10 cellular contexts compared by ENCODE assay signal in genomic region chr9:6893350-6894131, GRCh38.
DNase-seq lines count a peak whose midpoint lies in the region; ATAC-seq and TF ChIP-seq lines count a peak whose summit lies in the region.
"Had no signal": no experiment of that assay in that cellular context is flagged by ENCODE, and none has a peak within 500 bp of the region (broad histone marks: within the 10 kb centered on the region; RNA-seq: fewer than 3 reads in every experiment).

No MANE protein-coding gene starts in this region.

- ATAC-seq in HG02610 (IDR thresholded peaks at IDR 0.05; ENCODE audit: unreplicated experiment) (peak; percentile 21), HG03442 (IDR thresholded peaks at IDR 0.05; ENCODE audit: unreplicated experiment) (peak; percentile 18), SK-N-SH treated with all-trans-retinoic acid at 6 μM for 48 hours (no peak)
- peak; percentile 19 for ATAC-seq in stimulated activated naive CD8-positive, alpha-beta T cell treated with anti-CD3 and anti-CD28 coated beads, Interleukin-15, Interleukin-2, amounts not matched to agents 100 U/mL and 50 U/mL, for 24 hours

- TF ChIP-seq CTCF in foreskin fibroblast (IDR thresholded peaks at IDR 0.05; ENCODE audit: low read depth, low read length) = no peak

- peaks cover 29% of the 10 kb centered on the region for H3K4me1 Mint-ChIP-seq in activated CD4-positive, alpha-beta T cell treated with anti-CD3 and anti-CD28 coated beads, Interleukin-2, amount 10 ng/mL, durations not matched to agents 24 days and 14 days
- H3K4me1 Mint-ChIP-seq in activated T-cell treated with anti-CD3 and anti-CD28 coated beads, Interleukin-2, amount 50 U/mL, for 24 hours (ENCODE audit: low read depth) = peaks cover 55% of the 10 kb centered on the region

- no peaks in the 10 kb centered on the region for H3K9me3 Mint-ChIP-seq in activated CD4-positive, alpha-beta T cell treated with anti-CD3 and anti-CD28 coated beads, Interleukin-2, amount 10 ng/mL, durations not matched to agents 24 days and 14 days
- H3K9me3 Mint-ChIP-seq in activated T-cell treated with anti-CD3 and anti-CD28 coated beads, Interleukin-2, amount 50 U/mL, for 24 hours = no peaks in the 10 kb centered on the region

- H3K4me3 ChIP-seq in foreskin fibroblast (ENCODE audit: low read depth in 1 of 2, low read length in 2 of 2) = no peak overlapping the region

- H3K4me3 Mint-ChIP-seq in activated CD4-positive, alpha-beta T cell treated with anti-CD3 and anti-CD28 coated beads, Interleukin-2, amount 10 ng/mL, durations not matched to agents 24 days and 14 days = peak overlapping the region; percentile 47
- no peak overlapping the region for H3K4me3 Mint-ChIP-seq in activated T-cell treated with anti-CD3 and anti-CD28 coated beads, Interleukin-2, amount 50 U/mL, for 24 hours

- intact Hi-C loops in activated CD4-positive, alpha-beta T cell treated with anti-CD3 and anti-CD28 coated beads, Interleukin-2, amount 10 ng/mL, durations not matched to agents 24 days and 14 days (cut with micrococcal nuclease) = loop anchor here (5.0 to 10.0 kb wide), 3 partner anchors 136 to 1081 kb away; partner anchors contain the start of gene KDM4C

- H3K27me3 Mint-ChIP-seq in activated CD4-positive, alpha-beta T cell treated with anti-CD3 and anti-CD28 coated beads, Interleukin-2, amount 10 ng/mL, durations not matched to agents 24 days and 14 days = no peaks in the 10 kb centered on the region
- H3K27me3 Mint-ChIP-seq in activated T-cell treated with anti-CD3 and anti-CD28 coated beads, Interleukin-2, amount 50 U/mL, for 24 hours = no peaks in the 10 kb centered on the region

- peak; percentile 55 for DNase-seq in activated CD4-positive, alpha-beta T cell treated with anti-CD3 and anti-CD28 coated beads, Interleukin-2, amount 10 ng/mL, durations not matched to agents 24 days and 14 days
- DNase-seq in activated CD4-positive, alpha-beta T cell treated with anti-CD3 and anti-CD28 coated beads, Interleukin-2, amount 50 U/mL, for 4 hours = no peak
- no peak for DNase-seq in stimulated activated naive CD8-positive, alpha-beta T cell treated with anti-CD3 and anti-CD28 coated beads, Interleukin-15, Interleukin-2, amounts not matched to agents 100 U/mL and 50 U/mL, for 24 hours
- DNase-seq in activated T-cell treated with anti-CD3 and anti-CD28 coated beads, Interleukin-2, amount 50 U/mL, for 24 hours = no peak
- DNase-seq in foreskin fibroblast = no peak
- DNase-seq: 8988T, NCI-H510A treated with DMSO at 0.1 percent for 48 hours had no signal

- peak overlapping the region; percentile 17 for H3K27ac Mint-ChIP-seq in activated CD4-positive, alpha-beta T cell treated with anti-CD3 and anti-CD28 coated beads, Interleukin-2, amount 10 ng/mL, durations not matched to agents 24 days and 14 days
- H3K27ac Mint-ChIP-seq in activated T-cell treated with anti-CD3 and anti-CD28 coated beads, Interleukin-2, amount 50 U/mL, for 24 hours = no peak overlapping the region

- peaks cover 51% of the 10 kb centered on the region for H3K36me3 Mint-ChIP-seq in activated CD4-positive, alpha-beta T cell treated with anti-CD3 and anti-CD28 coated beads, Interleukin-2, amount 10 ng/mL, durations not matched to agents 24 days and 14 days (ENCODE audit: low read depth)
- H3K36me3 Mint-ChIP-seq in activated T-cell treated with anti-CD3 and anti-CD28 coated beads, Interleukin-2, amount 50 U/mL, for 24 hours (ENCODE audit: low read depth) = peaks cover 62% of the 10 kb centered on the region

TF ChIP-seq in SK-N-SH treated with all-trans-retinoic acid at 6 μM for 48 hours, 23 proteins besides CTCF, POLR2A, EP300 and RAD21 (continues in another document):
- TF ChIP-seq PATZ1 (CRISPR knock-in tag; IDR thresholded peaks at IDR 0.05; ENCODE audit: borderline replicate concordance) (no peak), TSHZ2 (CRISPR knock-in tag; IDR thresholded peaks at IDR 0.05) (no peak), SNAI2 (CRISPR knock-in tag; IDR thresholded peaks at IDR 0.05) (no peak), ZNF70 (CRISPR knock-in tag; IDR thresholded peaks at IDR 0.05) (no peak), ZFP30 (CRISPR knock-in tag; IDR thresholded peaks at IDR 0.05) (no peak), ZNF565 (CRISPR knock-in tag; conservative IDR thresholded peaks at IDR 0.05; ENCODE audit: low read depth) (no peak), POU6F1 (CRISPR knock-in tag; IDR thresholded peaks at IDR 0.05; ENCODE audit: borderline replicate concordance, low read depth) (no peak), TOX (CRISPR knock-in tag; IDR thresholded peaks at IDR 0.05; ENCODE audit: borderline replicate concordance) (no peak), ZC3H10 (CRISPR knock-in tag; IDR thresholded peaks at IDR 0.05) (no peak), CSDC2 (CRISPR knock-in tag; IDR thresholded peaks at IDR 0.05) (no peak), CSRNP3 (CRISPR knock-in tag; IDR thresholded peaks at IDR 0.05) (no peak)
- TF ChIP-seq, protein P1, sequence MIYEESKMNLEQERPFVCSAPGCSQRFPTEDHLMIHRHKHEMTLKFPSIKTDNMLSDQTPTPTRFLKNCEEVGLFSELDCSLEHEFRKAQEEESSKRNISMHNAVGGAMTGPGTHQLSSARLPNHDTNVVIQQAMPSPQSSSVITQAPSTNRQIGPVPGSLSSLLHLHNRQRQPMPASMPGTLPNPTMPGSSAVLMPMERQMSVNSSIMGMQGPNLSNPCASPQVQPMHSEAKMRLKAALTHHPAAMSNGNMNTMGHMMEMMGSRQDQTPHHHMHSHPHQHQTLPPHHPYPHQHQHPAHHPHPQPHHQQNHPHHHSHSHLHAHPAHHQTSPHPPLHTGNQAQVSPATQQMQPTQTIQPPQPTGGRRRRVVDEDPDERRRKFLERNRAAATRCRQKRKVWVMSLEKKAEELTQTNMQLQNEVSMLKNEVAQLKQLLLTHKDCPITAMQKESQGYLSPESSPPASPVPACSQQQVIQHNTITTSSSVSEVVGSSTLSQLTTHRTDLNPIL (CRISPR knock-in tag; IDR thresholded peaks at IDR 0.05; ENCODE audit: low read depth) = no peak
